In genomic region chr7:46663025-46663424, GRCh38 we compare ENCODE assay signal across 27 cellular contexts.
A peak's percentile ranks its signal among the peaks of the same experiment; 100 is the strongest.
DNase-seq lines count a peak whose midpoint lies in the region; ATAC-seq, FAIRE-seq and TF ChIP-seq lines count a peak whose summit lies in the region.
"Had no signal": no experiment of that assay in that cellular context is flagged by ENCODE, and none has a peak within 500 bp of the region (broad histone marks: within the 10 kb centered on the region; RNA-seq: fewer than 3 reads in every experiment).

No MANE protein-coding gene starts in this region.

- SMC1A ChIA-PET in GM12878 (lab: Charles Lee; ENCODE audit: uncharacterized antibody, unreplicated experiment) = interaction anchor here (1.0 to 13.0 kb wide), 8 partner anchors 11 to 50 kb away, joined by 3 to 106 read pairs (median 5); no protein-coding TSS in a partner anchor

- no peaks in the 10 kb centered on the region for H3F3A ChIP-seq in GM23338 (replicated peaks; ENCODE audit: low read depth)

- H3K4me3 ChIP-seq in GM23338 (no peak overlapping the region), GM12878 (no peak overlapping the region), osteoblast (ENCODE audit: insufficient read depth, low read length) (no peak overlapping the region)

- DNase-seq in GM23338 (ENCODE audit: low spot score) (no peak), GM12878 (ENCODE audit: low read depth, low spot score) (no peak), osteoblast (ENCODE audit: insufficient read length, low spot score, missing footprints) (no peak), NCI-H1436 (lab: John Stamatoyannopoulos, UW) (no peak), medulla oblongata (ENCODE audit: extremely low spot score) (no peak)
- DNase-seq: ACHN; BE2C; C1 segment of cervical spinal cord; CD4-positive, CD25-positive, alpha-beta regulatory T cell; CD8-positive, alpha-beta memory T cell; COR-L47; DMS 273 treated with DMSO at 0.1 percent for 48 hours; DMS53; DND-41; EL; GOT3; H9; Karpas-422; KBM-7 had no signal

- intact Hi-C loops in GM12878 (cut with micrococcal nuclease; ENCODE audit: unreplicated experiment) = loop anchor here (10.0 kb wide), 1 partner anchor 738 kb away; the partner anchor contains the start of gene IGFBP3

- 1% methylated on average over 3 of the region's 3 CpGs for WGBS in GM12878 (ENCODE audit: insufficient coverage, insufficient replicate concordance, low lambda C conversion rate, missing lambda C conversion rate)

- FAIRE-seq in GM12878 (lab: Jason Lieb, UNC) = no peak
- FAIRE-seq: GM12892, GM18507, GM19239, HepG2 had no signal

- H3K27me3 ChIP-seq in GM23338 (ENCODE audit: insufficient read depth) = no peaks in the 10 kb centered on the region
- no peaks in the 10 kb centered on the region for H3K27me3 ChIP-seq in GM12878 (replicated peaks in 1 of 2; ENCODE audit: control insufficient read depth in 2 of 2, insufficient read depth in 2 of 2, low read length in 1 of 2)
- H3K27me3 ChIP-seq in osteoblast (ENCODE audit: insufficient read depth, low read length) = no peaks in the 10 kb centered on the region
- H3K27me3 ChIP-seq: BE2C had no signal

- H3K9me3 ChIP-seq in GM12878 (replicated peaks; ENCODE audit: control insufficient read depth, insufficient read depth, low read length) = no peaks in the 10 kb centered on the region
- H3K9me3 ChIP-seq in osteoblast (ENCODE audit: low read depth, low read length) = no peaks in the 10 kb centered on the region
- H3K9me3 ChIP-seq: BE2C had no signal

- POLR2A ChIA-PET in GM12878 (lab: Charles Lee) = interaction anchor here (0.7 to 2.9 kb wide), 4 partner anchors 8 to 20 kb away, joined by 3 to 16 read pairs (median 5); no protein-coding TSS in a partner anchor

- BruUV-seq in GM12878 (replicated peaks; lab: Mats Ljungman, UMichigan) = no TSS peak

- H3K79me2 ChIP-seq in GM23338 (replicated peaks; ENCODE audit: insufficient read depth) (no peaks in the 10 kb centered on the region), GM12878 (ENCODE audit: control insufficient read depth, insufficient read depth, low read length) (no peaks in the 10 kb centered on the region), osteoblast (ENCODE audit: insufficient read depth, low read length) (no peaks in the 10 kb centered on the region)

- H4K20me1 ChIP-seq in GM23338 (replicated peaks; ENCODE audit: insufficient read depth) (no peaks in the 10 kb centered on the region), GM12878 (ENCODE audit: control insufficient read depth, insufficient read depth) (no peaks in the 10 kb centered on the region), osteoblast (ENCODE audit: insufficient read depth, low read length) (no peaks in the 10 kb centered on the region)

- RAD21 ChIA-PET in GM12878 (lab: Charles Lee; ENCODE audit: unreplicated experiment) = interaction anchor here (0.9 to 4.5 kb wide), 5 partner anchors 11 to 372 kb away, joined by 3 to 42 read pairs (median 7); no protein-coding TSS in a partner anchor

- ATAC-seq in GM18868 (IDR thresholded peaks at IDR 0.05; ENCODE audit: unreplicated experiment) = peak; percentile 73
- ATAC-seq in GM23338 = no peak
- ATAC-seq in GM12878 = peak; percentile 85
- ATAC-seq in HG02973 (IDR thresholded peaks at IDR 0.05; ENCODE audit: unreplicated experiment) = no peak
- no peak for ATAC-seq in HG02938 (IDR thresholded peaks at IDR 0.05; ENCODE audit: unreplicated experiment)
- ATAC-seq: HepG2 had no signal

- H3K4me3 Mint-ChIP-seq in GM23338 = no peak overlapping the region
- H3K4me3 Mint-ChIP-seq: CD4-positive, CD25-positive, alpha-beta regulatory T cell; CD8-positive, alpha-beta memory T cell; H9; IgD-negative memory B cell had no signal

- H3K9me2 ChIP-seq in GM23338 (ENCODE audit: insufficient read depth) = peaks cover under 1% of the 10 kb centered on the region

- CTCF ChIA-PET in GM12878 (lab: Yijun Ruan, JAX) = interaction anchor here (1.0 to 1.6 kb wide), 5 partner anchors 9 to 740 kb away, joined by 3 to 5 read pairs (median 4); no protein-coding TSS in a partner anchor

- TF ChIP-seq CTCF in GM23338 (conservative IDR thresholded peaks at IDR 0.05; ENCODE audit: low read depth in 2 of 2) (no peak), GM12878 (IDR thresholded peaks at IDR 0.05 in 2 of 3, conservative IDR thresholded peaks at IDR 0.05 in 1 of 3; ENCODE audit: control insufficient read depth in 2 of 3, extremely low read depth in 1 of 3, insufficient read depth in 1 of 3, low read depth in 3 of 3, low read length in 3 of 3) (no peak), osteoblast (IDR thresholded peaks at IDR 0.05; ENCODE audit: extremely low read depth, low read depth, low read length) (no peak)

- H3K4me2 ChIP-seq in GM23338 = no peak overlapping the region
- H3K4me2 ChIP-seq in GM12878 (ENCODE audit: control insufficient read depth, insufficient read depth) = no peak overlapping the region
- H3K4me2 ChIP-seq in osteoblast (ENCODE audit: insufficient read depth, low read length) = no peak overlapping the region

- TF ChIP-seq EP300 in GM12878 (IDR thresholded peaks at IDR 0.05; ENCODE audit: borderline replicate concordance in 1 of 2, control insufficient read depth in 1 of 2, low read depth in 2 of 2, low read length in 2 of 2) = no peak

- no peak for TF ChIP-seq POLR2A in GM12878 (IDR thresholded peaks at IDR 0.05; ENCODE audit: low read depth, low read length)

- H3K27ac ChIP-seq in GM23338 (ENCODE audit: low read depth) (no peak overlapping the region), GM12878 (ENCODE audit: control insufficient read depth, insufficient read depth) (no peak overlapping the region), osteoblast (ENCODE audit: low read depth, low read length) (no peak overlapping the region)

- H2AFZ ChIP-seq in GM23338 (0 out of 2 replicates have a peak overlapping the region, but pooled peaks have one; percentile 28), GM12878 (ENCODE audit: control insufficient read depth, low read depth, low read length) (no peak overlapping the region), osteoblast (ENCODE audit: low read length) (peak overlapping the region; percentile 29)

- H3K4me1 ChIP-seq in GM23338 (ENCODE audit: insufficient read depth) = no peaks in the 10 kb centered on the region
- no peaks in the 10 kb centered on the region for H3K4me1 ChIP-seq in GM12878 (ENCODE audit: control insufficient read depth, insufficient read depth, low read length)
- H3K4me1 ChIP-seq in osteoblast (ENCODE audit: insufficient read depth, low read length) = no peaks in the 10 kb centered on the region
- H3K4me1 ChIP-seq: BE2C had no signal

- no peaks in the 10 kb centered on the region; the same call in 1 of the 3 replicates for H3K4me1 Mint-ChIP-seq in GM23338
- H3K4me1 Mint-ChIP-seq: CD4-positive, CD25-positive, alpha-beta regulatory T cell; CD8-positive, alpha-beta memory T cell; IgD-negative memory B cell had no signal

- H3K27ac Mint-ChIP-seq in GM23338 = no peak overlapping the region
- H3K27ac Mint-ChIP-seq: CD4-positive, CD25-positive, alpha-beta regulatory T cell; CD8-positive, alpha-beta memory T cell; H9 had no signal

- H3K36me3 ChIP-seq in GM23338 (ENCODE audit: insufficient read depth) (no peaks in the 10 kb centered on the region), GM12878 (ENCODE audit: control insufficient read depth in 2 of 2, insufficient read depth in 2 of 2, low read length in 1 of 2) (no peaks in the 10 kb centered on the region), osteoblast (ENCODE audit: insufficient read depth, low read length) (no peaks in the 10 kb centered on the region)
- H3K36me3 ChIP-seq: BE2C had no signal

- peaks cover 33% of the 10 kb centered on the region for H3K9me3 Mint-ChIP-seq in GM23338

- H3K36me3 Mint-ChIP-seq in GM23338 (ENCODE audit: low read depth) = peaks cover 24% of the 10 kb centered on the region
- H3K36me3 Mint-ChIP-seq: CD4-positive, CD25-positive, alpha-beta regulatory T cell; CD8-positive, alpha-beta memory T cell; IgD-negative memory B cell had no signal

- in situ Hi-C loops in GM12878 (cut with MboI) = no loop called here

- no peaks in the 10 kb centered on the region for H3K27me3 Mint-ChIP-seq in GM23338 (ENCODE audit: insufficient read depth, low read depth, poor library complexity)
- H3K27me3 Mint-ChIP-seq: CD4-positive, CD25-positive, alpha-beta regulatory T cell; CD8-positive, alpha-beta memory T cell; IgD-negative memory B cell had no signal

- TF ChIP-seq RAD21 in GM12878 (IDR thresholded peaks at IDR 0.05; ENCODE audit: insufficient read depth, low read depth, low read length) = no peak

- no peak overlapping the region for H3K9ac ChIP-seq in GM12878 (ENCODE audit: control insufficient read depth, insufficient read depth, low read length)

TF ChIP-seq in GM23338, 12 proteins besides CTCF, POLR2A, EP300 and RAD21 (continues in another document):
- TF ChIP-seq EZH2 (IDR thresholded peaks at IDR 0.05; ENCODE audit: low read depth, unreplicated experiment) (no peak), STAT1 (IDR thresholded peaks at IDR 0.05; ENCODE audit: unreplicated experiment) (no peak), CREB1 (CRISPR knock-in tag; IDR thresholded peaks at IDR 0.05; ENCODE audit: low read depth) (no peak)

TF ChIP-seq in GM12878, 131 proteins besides CTCF, POLR2A, EP300 and RAD21 (continues in another document):
- no peak for TF ChIP-seq ASH2L (IDR thresholded peaks at IDR 0.05; ENCODE audit: borderline replicate concordance, low read depth)
- TF ChIP-seq JUNB (IDR thresholded peaks at IDR 0.05) = peak; percentile 16; the same call in 1 of the 2 replicates

Comparison
In these comparisons a context has a peak if more than half of its experiments do, and no peak if none do; other contexts are left out.
1. ATAC-seq: peak in GM18868 (single experiment) and GM12878 (single experiment); none in GM23338 (single experiment), HG02973 (single experiment) and HG02938 (single experiment).